ENCODE assay signal across 17 cellular contexts in the genomic region with DNA sequence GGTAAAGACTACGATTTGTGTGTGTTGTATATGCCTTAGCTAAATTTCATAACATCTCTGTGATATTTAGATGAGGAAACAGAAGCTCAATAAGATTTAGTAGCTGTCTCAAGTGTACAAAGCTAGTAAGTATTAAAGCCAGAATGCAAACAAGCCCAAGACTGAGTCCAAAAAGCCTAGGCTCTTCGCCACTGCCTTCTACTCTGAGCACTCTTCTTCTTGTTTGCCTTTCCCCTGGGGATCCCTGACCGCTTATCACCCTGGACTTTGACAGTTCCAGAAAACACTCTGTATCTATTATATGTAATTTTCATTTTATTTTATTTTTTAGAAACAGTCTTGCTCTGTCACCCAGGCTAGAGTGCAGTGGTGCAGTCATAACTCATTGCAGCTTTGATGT. TPM values are rescaled to one million over a fixed set of nuclear protein-coding genes. Genes with fewer than 3 reads are reported as not detected.
DNase-seq lines count a peak whose midpoint lies in the region; ATAC-seq and TF ChIP-seq lines count a peak whose summit lies in the region.
"Had no signal": no experiment of that assay in that cellular context is flagged by ENCODE, and none has a peak within 500 bp of the region (broad histone marks: within the 10 kb centered on the region; RNA-seq: fewer than 3 reads in every experiment).

No MANE protein-coding gene starts in this region.

- peak overlapping the region in 1 of 2 experiments; percentile 42 for H3K4me3 ChIP-seq in neutrophil (ENCODE audit: low read depth in 1 of 2, low read length in 1 of 2)
- H3K4me3 ChIP-seq: colonic mucosa, esophagus muscularis mucosa, lung, PC-9 had no signal

- DNase-seq in SKM-1 treated with dmso at 0.1 percent for 144 hours (lab: John Stamatoyannopoulos, UW; ENCODE audit: unreplicated experiment) (peak; percentile 47), SKM-1 (lab: John Stamatoyannopoulos, UW; ENCODE audit: unreplicated experiment) (no peak), activated B cell treated with CpG ODN at 0.5 μM for 24 hours (no peak), iPS-NIHi11 (ENCODE audit: low spot score) (no peak), NCI-H526 (lab: John Stamatoyannopoulos, UW) (no peak)
- DNase-seq in naive thymus-derived CD8-positive, alpha-beta T cell, result no peak
- DNase-seq: activated CD4-positive, CD25-positive, alpha-beta regulatory T cell treated with anti-CD3 and anti-CD28 coated beads, Interleukin-2, amount 50 U/mL, for 72 hours; aorta; Calu3; colonic mucosa; PC-9; T-cell had no signal

- intact Hi-C loops in activated B cell treated with CpG ODN at 0.5 μM for 24 hours (cut with micrococcal nuclease), result loop anchor here (2.0 kb wide), 1 partner anchor 330 kb away; no protein-coding TSS in a partner anchor

- no peaks in the 10 kb centered on the region for H3K36me3 ChIP-seq in neutrophil
- H3K36me3 ChIP-seq: colonic mucosa had no signal

- H3K27ac ChIP-seq in neutrophil, result peak overlapping the region; percentile 81
- H3K27ac ChIP-seq: colonic mucosa, esophagus muscularis mucosa, PC-9 had no signal

- H3K4me1 ChIP-seq in neutrophil (ENCODE audit: control insufficient read depth in 1 of 2, insufficient read depth in 1 of 2, low read depth in 1 of 2, low read length in 1 of 2), result peaks cover 98 to 100% of the 10 kb centered on the region in 2 experiments

- no peaks in the 10 kb centered on the region for H3K27me3 Mint-ChIP-seq in activated B cell treated with CpG ODN at 0.5 μM for 24 hours
- H3K27me3 Mint-ChIP-seq in naive thymus-derived CD8-positive, alpha-beta T cell, result no peaks in the 10 kb centered on the region
- H3K27me3 Mint-ChIP-seq: T-cell had no signal

- CTCF ChIA-PET in activated B cell treated with CpG ODN at 0.5 μM for 24 hours (lab: Charles Lee), result interaction anchor here (0.9 to 2.9 kb wide), 15 partner anchors 8 to 331 kb away, joined by 3 to 15 read pairs (median 3); no protein-coding TSS in a partner anchor

- peak overlapping the region; percentile 84 for H3K27ac Mint-ChIP-seq in activated B cell treated with CpG ODN at 0.5 μM for 24 hours
- peak overlapping the region in 3 of 10 donors; percentile 6 to 82 (median 54) for H3K27ac Mint-ChIP-seq in naive thymus-derived CD8-positive, alpha-beta T cell

- TF ChIP-seq CTCF in activated B cell treated with CpG ODN at 0.5 μM for 24 hours (IDR thresholded peaks at IDR 0.05) (no peak), neutrophil (IDR thresholded peaks at IDR 0.05) (no peak)

- peaks cover 4% of the 10 kb centered on the region for H3K9me3 Mint-ChIP-seq in activated B cell treated with CpG ODN at 0.5 μM for 24 hours
- peaks cover 0 to 9% (median 0%) of the 10 kb centered on the region in 9 donors for H3K9me3 Mint-ChIP-seq in naive thymus-derived CD8-positive, alpha-beta T cell

- peak; percentile 7 for ATAC-seq in HG03175 (IDR thresholded peaks at IDR 0.05; ENCODE audit: unreplicated experiment)
- ATAC-seq in activated B cell treated with CpG ODN at 0.5 μM for 24 hours (ENCODE audit: low read depth), result no peak
- no peak for ATAC-seq in naive thymus-derived CD8-positive, alpha-beta T cell
- ATAC-seq: HCT116, T-cell had no signal

- H3K4me3 Mint-ChIP-seq in activated B cell treated with CpG ODN at 0.5 μM for 24 hours, result peak overlapping the region; percentile 65
- H3K4me3 Mint-ChIP-seq in naive thymus-derived CD8-positive, alpha-beta T cell, result peak overlapping the region in 5 of 10 donors; percentile 1 to 61 (median 54)

- H3K4me1 Mint-ChIP-seq in activated B cell treated with CpG ODN at 0.5 μM for 24 hours, result peaks cover 93% of the 10 kb centered on the region
- peaks cover 37 to 92% (median 77%) of the 10 kb centered on the region in 4 donors for H3K4me1 Mint-ChIP-seq in naive thymus-derived CD8-positive, alpha-beta T cell

- no peaks in the 10 kb centered on the region for H3K27me3 ChIP-seq in neutrophil
- H3K27me3 ChIP-seq: colonic mucosa, esophagus muscularis mucosa had no signal

- POLR2A ChIA-PET in activated B cell treated with CpG ODN at 0.5 μM for 24 hours (lab: Charles Lee), result interaction anchor here (1.1 to 1.2 kb wide), 2 partner anchors 19 to 200 kb away, joined by 3 to 4 read pairs; a partner anchor contains a TSS
- POLR2A ChIA-PET in naive thymus-derived CD8-positive, alpha-beta T cell (lab: Charles Lee), result no interaction called here

- H3K9me3 ChIP-seq in neutrophil, result no peaks in the 10 kb centered on the region
- H3K9me3 ChIP-seq: colonic mucosa, esophagus muscularis mucosa had no signal

- peaks cover 41% of the 10 kb centered on the region for H3K36me3 Mint-ChIP-seq in activated B cell treated with CpG ODN at 0.5 μM for 24 hours (ENCODE audit: low read depth)
- peaks cover 21 to 46% (median 29%) of the 10 kb centered on the region in 3 donors for H3K36me3 Mint-ChIP-seq in naive thymus-derived CD8-positive, alpha-beta T cell

RNA-seq across cellular contexts. Expression of a gene that starts 5.8 kb away (rescaled TPM):
- 68.1 and 76.0 TPM in 2 replicates for total RNA-seq in activated B cell treated with CpG ODN at 0.5 μM for 24 hours
- 10 to 100 TPM; 45.5 to 50.5 TPM for total RNA-seq in naive thymus-derived CD8-positive, alpha-beta T cell
- 10 to 100 TPM; 41.5 to 57.4 (median 50.2) TPM for polyA plus RNA-seq in naive thymus-derived CD8-positive, alpha-beta T cell
